Comparison of ENCODE assay signal across 13 cellular contexts in the genomic region with DNA sequence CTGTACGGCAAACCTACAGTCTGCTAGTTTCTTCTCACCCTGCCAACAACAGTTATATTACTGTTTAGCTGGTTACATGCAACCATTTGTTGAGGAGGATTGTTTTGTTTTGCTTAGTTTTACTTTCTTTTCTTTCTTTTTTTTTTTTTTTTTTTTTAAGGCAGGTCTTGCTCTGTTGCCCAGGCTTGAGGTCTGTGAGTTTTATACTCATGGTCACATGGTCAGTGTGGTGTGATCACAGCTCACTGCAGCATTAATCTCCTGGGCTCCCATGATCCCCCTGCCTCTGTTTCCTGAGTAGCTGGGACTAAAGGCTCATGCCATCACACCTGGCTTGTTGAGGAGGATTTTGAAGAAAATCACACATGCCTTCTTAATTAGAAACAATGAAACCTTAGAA.
DNase-seq lines count a peak whose midpoint lies in the region; ATAC-seq and TF ChIP-seq lines count a peak whose summit lies in the region.
"Had no signal": no experiment of that assay in that cellular context is flagged by ENCODE, and none has a peak within 500 bp of the region (broad histone marks: within the 10 kb centered on the region; RNA-seq: fewer than 3 reads in every experiment).

No MANE protein-coding gene starts in this region.

- H3K79me2 ChIP-seq in OCI-LY3 (ENCODE audit: low read length) = no peaks in the 10 kb centered on the region

- H3K27ac Mint-ChIP-seq in activated CD4-positive, alpha-beta T cell treated with anti-CD3 and anti-CD28 coated beads, Interleukin-2, amount 10 ng/mL, durations not matched to agents 24 days and 14 days = no peak overlapping the region
- no peak overlapping the region for H3K27ac Mint-ChIP-seq in T-cell

- H3K4me3 Mint-ChIP-seq in activated CD4-positive, alpha-beta T cell treated with anti-CD3 and anti-CD28 coated beads, Interleukin-2, amount 10 ng/mL, durations not matched to agents 24 days and 14 days = no peak overlapping the region
- no peak overlapping the region for H3K4me3 Mint-ChIP-seq in T-cell

- H3K27ac ChIP-seq in OCI-LY3 (ENCODE audit: low read length) = no peak overlapping the region

- intact Hi-C loops in activated CD4-positive, alpha-beta T cell treated with anti-CD3 and anti-CD28 coated beads, Interleukin-2, amount 10 ng/mL, durations not matched to agents 24 days and 14 days (cut with micrococcal nuclease) = no loop called here

- no peaks in the 10 kb centered on the region for H3K27me3 ChIP-seq in OCI-LY3 (ENCODE audit: low read depth, low read length)
- H3K27me3 ChIP-seq: BE2C, MG63 had no signal

- H3K4me2 ChIP-seq in OCI-LY3 (ENCODE audit: low read length) = peak overlapping the region; percentile 37

- H3K4me1 ChIP-seq in OCI-LY3 (ENCODE audit: low read length) = peaks cover 11% of the 10 kb centered on the region
- H3K4me1 ChIP-seq: BE2C had no signal

- no peaks in the 10 kb centered on the region for H3K4me1 Mint-ChIP-seq in activated CD4-positive, alpha-beta T cell treated with anti-CD3 and anti-CD28 coated beads, Interleukin-2, amount 10 ng/mL, durations not matched to agents 24 days and 14 days
- H3K4me1 Mint-ChIP-seq in T-cell = no peaks in the 10 kb centered on the region

- no peak overlapping the region for H2AFZ ChIP-seq in OCI-LY3 (ENCODE audit: low read depth, low read length)

- no peak for TF ChIP-seq CTCF in OCI-LY3 (IDR thresholded peaks at IDR 0.05; ENCODE audit: low read depth, low read length)

- POLR2A ChIA-PET in T-cell (lab: Charles Lee) = no interaction called here

- DNase-seq in NCI-H748 treated with DMSO at 0.1 percent for 48 hours (lab: John Stamatoyannopoulos, UW) (no peak), T-cell (no peak)
- DNase-seq in activated CD4-positive, alpha-beta T cell treated with anti-CD3 and anti-CD28 coated beads, Interleukin-2, amount 10 ng/mL, durations not matched to agents 24 days and 14 days = no peak
- DNase-seq: activated CD4-positive, alpha-beta T cell treated with anti-CD3 and anti-CD28 coated beads for 1 hour; activated gamma-delta T cell treated with Interleukin-2 at 50 U/mL for 16 hours; BE2C; MG63; midbrain had no signal

- H3K9me3 Mint-ChIP-seq in activated CD4-positive, alpha-beta T cell treated with anti-CD3 and anti-CD28 coated beads, Interleukin-2, amount 10 ng/mL, durations not matched to agents 24 days and 14 days = no peaks in the 10 kb centered on the region
- H3K9me3 Mint-ChIP-seq in T-cell = peaks cover 0 to 11% (median 3%) of the 10 kb centered on the region in 3 donors

- no peaks in the 10 kb centered on the region for H4K20me1 ChIP-seq in OCI-LY3 (ENCODE audit: insufficient read depth, low read length)

- CTCF ChIA-PET in T-cell (lab: Charles Lee) = no interaction called here

- H3K4me3 ChIP-seq in OCI-LY3 (ENCODE audit: low read length) = no peak overlapping the region
- H3K4me3 ChIP-seq: MG63 had no signal

- no peaks in the 10 kb centered on the region for H3K27me3 Mint-ChIP-seq in activated CD4-positive, alpha-beta T cell treated with anti-CD3 and anti-CD28 coated beads, Interleukin-2, amount 10 ng/mL, durations not matched to agents 24 days and 14 days
- H3K27me3 Mint-ChIP-seq in T-cell = no peaks in the 10 kb centered on the region

- ATAC-seq in GM18511 (IDR thresholded peaks at IDR 0.05; ENCODE audit: unreplicated experiment) = peak; percentile 95
- peak; percentile 73 for ATAC-seq in GM21515 (IDR thresholded peaks at IDR 0.05; ENCODE audit: unreplicated experiment)
- ATAC-seq in HG03060 (IDR thresholded peaks at IDR 0.05; ENCODE audit: low read depth, unreplicated experiment) = peak; percentile 89
- no peak for ATAC-seq in T-cell (replicated peaks in 1 of 4)
- no peak for ATAC-seq in GM21526 (IDR thresholded peaks at IDR 0.05; ENCODE audit: low FRiP score, unreplicated experiment)

- H3K36me3 ChIP-seq in OCI-LY3 (replicated peaks; ENCODE audit: low read depth, low read length) = no peaks in the 10 kb centered on the region
- H3K36me3 ChIP-seq: BE2C, MG63 had no signal

- H3K9me3 ChIP-seq in OCI-LY3 (ENCODE audit: insufficient read depth, low read length) = no peaks in the 10 kb centered on the region
- H3K9me3 ChIP-seq: BE2C, MG63 had no signal

- no peak overlapping the region for H3K9ac ChIP-seq in OCI-LY3 (ENCODE audit: low read length)

- H3K36me3 Mint-ChIP-seq in activated CD4-positive, alpha-beta T cell treated with anti-CD3 and anti-CD28 coated beads, Interleukin-2, amount 10 ng/mL, durations not matched to agents 24 days and 14 days (ENCODE audit: low read depth) = no peaks in the 10 kb centered on the region
- H3K36me3 Mint-ChIP-seq in T-cell = no peaks in the 10 kb centered on the region

Comparison
In these comparisons a context has a peak if more than half of its experiments do, and no peak if none do; other contexts are left out.
1. ATAC-seq: peak in GM18511 (single experiment), GM21515 (single experiment) and HG03060 (single experiment); none in T-cell (0 of 4) and GM21526 (single experiment).